ENCODE assay signal across 8 cellular contexts in the genomic region with DNA sequence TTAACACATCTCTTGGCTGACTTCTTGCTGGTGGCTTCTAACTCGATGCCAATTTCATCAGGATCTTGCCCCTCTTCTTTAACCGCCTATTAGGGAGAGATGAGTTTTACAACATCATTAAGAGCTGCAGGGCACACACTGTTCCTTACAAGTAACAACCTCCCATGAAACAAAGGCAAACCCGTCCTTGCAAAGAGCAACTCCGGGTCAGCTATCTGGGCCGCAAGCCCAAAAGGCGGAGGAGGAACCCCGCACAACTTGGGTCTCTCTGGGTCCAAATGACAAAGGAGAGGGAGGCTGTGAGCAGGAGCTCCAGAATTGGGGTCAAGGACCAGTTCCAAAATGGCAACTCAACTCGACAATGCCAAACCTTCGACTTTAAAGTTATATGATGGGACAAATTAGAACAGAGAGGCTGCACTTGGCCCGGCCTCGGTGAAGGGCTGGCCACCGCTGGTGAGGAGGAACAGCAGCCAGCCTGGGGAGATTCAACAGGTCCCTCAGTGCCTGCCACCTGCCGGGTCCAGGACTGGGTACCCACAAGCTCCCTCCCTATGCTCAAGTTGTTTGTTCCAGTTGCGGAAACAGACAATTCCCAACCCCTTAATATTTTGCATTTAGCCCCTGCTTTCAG. TPM values are rescaled to one million over a fixed set of nuclear protein-coding genes. Genes with fewer than 3 reads are reported as not detected.
A peak's percentile ranks its signal among the peaks of the same experiment; 100 is the strongest.
DNase-seq lines count a peak whose midpoint lies in the region; ATAC-seq, FAIRE-seq and TF ChIP-seq lines count a peak whose summit lies in the region.

No MANE protein-coding gene starts in this region.

- no peaks in the 10 kb centered on the region for H3F3A ChIP-seq in PC-3 (ENCODE audit: low read length, unreplicated experiment)
- peaks cover 4% of the 10 kb centered on the region for H3F3A ChIP-seq in neural progenitor cell (ENCODE audit: low read depth)

- no peaks in the 10 kb centered on the region for H3K27me3 ChIP-seq in PC-3 (ENCODE audit: low read length)
- no peaks in the 10 kb centered on the region for H3K27me3 ChIP-seq in endodermal cell (ENCODE audit: control insufficient read depth, insufficient read depth, low read length, poor library complexity, severe bottlenecking)
- no peaks in the 10 kb centered on the region for H3K27me3 ChIP-seq in neural progenitor cell

- DNase-seq in PC-3 (no peak), endodermal cell (no peak), neural progenitor cell (ENCODE audit: low spot score) (no peak), D721Med (ENCODE audit: insufficient read length, low spot score) (no peak), SK-N-DZ (ENCODE audit: low spot score) (no peak)

- H3K4me2 ChIP-seq in PC-3 (ENCODE audit: low read length) (peak overlapping the region; percentile 94), neural progenitor cell (peak overlapping the region; percentile 98)

- no peaks in the 10 kb centered on the region for H3K9me2 ChIP-seq in PC-3 (replicated peaks; ENCODE audit: low read length)

- no TSS peak for BruUV-seq in PC-3 (replicated peaks; lab: Mats Ljungman, UMichigan)

- H3K9me3 Mint-ChIP-seq in endodermal cell (no peaks in the 10 kb centered on the region), neural progenitor cell (no peaks in the 10 kb centered on the region)

- H3K4me1 ChIP-seq in PC-3 (ENCODE audit: insufficient read depth, low read length) (peaks cover 36% of the 10 kb centered on the region), endodermal cell (ENCODE audit: control insufficient read depth, insufficient read depth, low read length) (peaks cover 8% of the 10 kb centered on the region), neural progenitor cell (peaks cover 36% of the 10 kb centered on the region)

- peaks cover 95% of the 10 kb centered on the region for H3K79me2 ChIP-seq in PC-3 (ENCODE audit: low read length)
- H3K79me2 ChIP-seq in neural progenitor cell (ENCODE audit: low read depth): peaks cover 95% of the 10 kb centered on the region

- H3K27ac ChIP-seq in C4-2B (peak overlapping the region; percentile 98), PC-3 (ENCODE audit: low read length) (no peak overlapping the region), endodermal cell (ENCODE audit: low read depth, low read length) (no peak overlapping the region), neural progenitor cell (no peak overlapping the region)

- WGBS in endodermal cell (ENCODE audit: insufficient coverage in 1 of 2, insufficient read length in 1 of 2), 2 experiments: 59 to 70% methylated on average over 11 to 14 of the region's 14 CpGs

- H3K36me3 Mint-ChIP-seq in endodermal cell (ENCODE audit: low read depth) (peaks cover 55% of the 10 kb centered on the region), neural progenitor cell (peaks cover 36% of the 10 kb centered on the region)

- FAIRE-seq in D721Med (lab: Jason Lieb, UNC): no peak

- H3K4me1 Mint-ChIP-seq in endodermal cell (peaks cover 30% of the 10 kb centered on the region), neural progenitor cell (peaks cover 42% of the 10 kb centered on the region)

- H3K9me3 ChIP-seq in PC-3 (ENCODE audit: low read length): no peaks in the 10 kb centered on the region
- no peaks in the 10 kb centered on the region for H3K9me3 ChIP-seq in endodermal cell (ENCODE audit: control insufficient read depth, low read length)
- H3K9me3 ChIP-seq in neural progenitor cell (ENCODE audit: low read depth): no peaks in the 10 kb centered on the region

- H4K20me1 ChIP-seq in PC-3 (ENCODE audit: low read length) (peaks cover 57% of the 10 kb centered on the region), neural progenitor cell (ENCODE audit: low read depth) (peaks cover 53% of the 10 kb centered on the region)

- intact Hi-C loops in PC-3 (cut with micrococcal nuclease): no loop called here

- POLR2A ChIA-PET in PC-3 (lab: Charles Lee; ENCODE audit: unreplicated experiment): no interaction called here

- H3K9ac ChIP-seq in PC-3 (ENCODE audit: low read length) (peak overlapping the region; percentile 90), endodermal cell (ENCODE audit: extremely low read depth, low read length, poor library complexity, severe bottlenecking) (peak overlapping the region; percentile 97), neural progenitor cell (peak overlapping the region; percentile 88)

- peak overlapping the region; percentile 100 for H3K4me3 Mint-ChIP-seq in endodermal cell
- peak overlapping the region; percentile 100 for H3K4me3 Mint-ChIP-seq in neural progenitor cell

- H3K27me3 Mint-ChIP-seq in endodermal cell (ENCODE audit: insufficient read depth): peaks cover 2% of the 10 kb centered on the region
- peaks cover 10% of the 10 kb centered on the region for H3K27me3 Mint-ChIP-seq in neural progenitor cell (ENCODE audit: insufficient read depth, low read depth)

- H3K36me3 ChIP-seq in PC-3 (ENCODE audit: low read depth, low read length) (peaks cover 62% of the 10 kb centered on the region), endodermal cell (ENCODE audit: control insufficient read depth, insufficient read depth, low read length) (peaks cover 56% of the 10 kb centered on the region), neural progenitor cell (peaks cover 13% of the 10 kb centered on the region)

- H3K4me3 ChIP-seq in PC-3 (ENCODE audit: low read length) (peak overlapping the region; percentile 90), endodermal cell (ENCODE audit: low read length) (peak overlapping the region; percentile 87), neural progenitor cell (peak overlapping the region; percentile 79)

- H2AFZ ChIP-seq in PC-3 (ENCODE audit: low read length) (no peak overlapping the region), neural progenitor cell (replicated peaks) (no peak overlapping the region)

- CTCF ChIA-PET in PC-3 (lab: Charles Lee): no interaction called here

- ATAC-seq in PC-3: peak; percentile 0; the same call in 1 of the 2 replicates
- no peak for ATAC-seq in HG03571 (IDR thresholded peaks at IDR 0.05; ENCODE audit: unreplicated experiment)
- ATAC-seq in GM21786 (IDR thresholded peaks at IDR 0.05; ENCODE audit: unreplicated experiment): no peak

- peak overlapping the region; percentile 84 for H3K27ac Mint-ChIP-seq in endodermal cell
- peak overlapping the region; percentile 66 for H3K27ac Mint-ChIP-seq in neural progenitor cell

- TF ChIP-seq CTCF in C4-2B (conservative IDR thresholded peaks at IDR 0.05): no peak
- TF ChIP-seq CTCF in PC-3 (conservative IDR thresholded peaks at IDR 0.05; ENCODE audit: low read depth, low read length): no peak
- no peak for TF ChIP-seq CTCF in endodermal cell (conservative IDR thresholded peaks at IDR 0.05)
- no peak for TF ChIP-seq CTCF in neural progenitor cell (IDR thresholded peaks at IDR 0.05)
- TF ChIP-seq CTCF in D721Med (IDR thresholded peaks at IDR 0.05; ENCODE audit: insufficient read depth, missing control alignments): no peak

RNA-seq across cellular contexts. Expression of a gene that starts 1.1 kb away (rescaled TPM):
- total RNA-seq in PC-3 (2014; rRNA removed) (77.5 and 101 TPM in 2 replicates), endodermal cell (10 to 100 TPM; 69.2 to 74.6 TPM), neural progenitor cell (ENCODE audit: low replicate concordance) (45.2 and 53.3 TPM in 2 replicates)
- 49.7 TPM for polyA plus RNA-seq in endodermal cell (2013, experiment 1 of 2)
- 37.0 TPM for polyA plus RNA-seq in endodermal cell (2013, experiment 2 of 2)
- polyA plus RNA-seq in SK-N-DZ (2014; cell fraction: cytosol; rRNA removed): 8.3 and 12.7 TPM in 2 replicates
- 33.5 and 69.8 TPM in 2 replicates for polyA plus RNA-seq in SK-N-DZ (2014; cell fraction: nucleus; rRNA removed)

RNA-seq across cellular contexts. Expression of a gene that starts 1.5 kb away (rescaled TPM):
- total RNA-seq in PC-3 (2014; rRNA removed) (94.9 and 164 TPM in 2 replicates), endodermal cell (100 to 1,000 TPM; 130 to 153 TPM), neural progenitor cell (ENCODE audit: low replicate concordance) (57.9 and 89.2 TPM in 2 replicates)
- polyA plus RNA-seq in endodermal cell (2013, experiment 1 of 2): 105 TPM
- polyA plus RNA-seq in endodermal cell (2013, experiment 2 of 2): 88.3 TPM
- 21.0 and 30.1 TPM in 2 replicates for polyA plus RNA-seq in SK-N-DZ (2014; cell fraction: cytosol; rRNA removed)
- polyA plus RNA-seq in SK-N-DZ (2014; cell fraction: nucleus; rRNA removed): 45.2 and 117 TPM in 2 replicates

RNA-seq across cellular contexts. Expression of a gene that starts 53.7 kb away (rescaled TPM):
- total RNA-seq in PC-3 (2014; rRNA removed) (0.58 and 0.69 TPM in 2 replicates), endodermal cell (1 to 10 TPM in 1 of 2 donors, under 1 TPM in 1; 0.53 to 1.2 TPM), neural progenitor cell (ENCODE audit: low replicate concordance) (1.8 and 3.5 TPM in 2 replicates)
- polyA plus RNA-seq in endodermal cell (2013, experiment 1 of 2): 2.4 TPM
- 2.6 TPM for polyA plus RNA-seq in endodermal cell (2013, experiment 2 of 2)
- polyA plus RNA-seq in SK-N-DZ (2014; cell fraction: cytosol; rRNA removed): 0.09 TPM in 1 of 2 replicates, not detected in the other
- not detected in 2 replicates for polyA plus RNA-seq in SK-N-DZ (2014; cell fraction: nucleus; rRNA removed)

RNA-seq across cellular contexts. Expression of a gene that starts 58.9 kb away (rescaled TPM):
- total RNA-seq in PC-3 (2014; rRNA removed) (331 and 456 TPM in 2 replicates), endodermal cell (10 to 100 TPM; 26.3 to 35.0 TPM), neural progenitor cell (ENCODE audit: low replicate concordance) (7.5 and 15.0 TPM in 2 replicates)
- polyA plus RNA-seq in endodermal cell (2013, experiment 1 of 2): 24.6 TPM
- 24.6 TPM for polyA plus RNA-seq in endodermal cell (2013, experiment 2 of 2)
- 29.8 and 31.0 TPM in 2 replicates for polyA plus RNA-seq in SK-N-DZ (2014; cell fraction: cytosol; rRNA removed)
- 26.0 and 26.7 TPM in 2 replicates for polyA plus RNA-seq in SK-N-DZ (2014; cell fraction: nucleus; rRNA removed)

RNA-seq across cellular contexts. Expression of a gene that starts 59.4 kb away (rescaled TPM):
- total RNA-seq in PC-3 (2014; rRNA removed) (8.6 and 10.9 TPM in 2 replicates), endodermal cell (10 to 100 TPM in 1 of 2 donors, 1 to 10 TPM in 1; 7.7 to 12.7 TPM), neural progenitor cell (ENCODE audit: low replicate concordance) (7.7 and 60.5 TPM in 2 replicates)
- 31.0 TPM for polyA plus RNA-seq in endodermal cell (2013, experiment 1 of 2)
- 29.1 TPM for polyA plus RNA-seq in endodermal cell (2013, experiment 2 of 2)
- 45.0 and 46.0 TPM in 2 replicates for polyA plus RNA-seq in SK-N-DZ (2014; cell fraction: cytosol; rRNA removed)
- 56.8 and 68.8 TPM in 2 replicates for polyA plus RNA-seq in SK-N-DZ (2014; cell fraction: nucleus; rRNA removed)
